ENCODE assay signal across 9 cellular contexts in the genomic region with DNA sequence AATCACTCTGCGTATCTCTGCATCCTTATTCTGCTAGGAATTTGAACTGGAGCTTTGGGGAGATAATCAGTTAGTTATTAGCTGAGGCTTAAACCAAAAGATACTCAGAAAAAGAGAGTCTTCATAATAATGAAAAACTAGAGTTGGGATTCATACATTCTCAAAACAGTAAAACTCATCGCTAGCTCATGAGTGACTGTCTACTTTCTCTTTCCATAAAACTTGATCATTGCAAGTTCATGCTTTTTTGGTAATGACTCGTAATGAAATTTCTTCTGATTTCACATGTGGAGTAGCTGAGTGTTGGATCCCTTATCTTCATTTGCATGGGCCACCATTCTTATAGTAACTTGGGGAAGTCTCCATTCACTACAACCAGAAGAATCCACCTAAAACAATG.
"Had no signal": no experiment of that assay in that cellular context is flagged by ENCODE, and none has a peak within 500 bp of the region (broad histone marks: within the 10 kb centered on the region; RNA-seq: fewer than 3 reads in every experiment).

No MANE protein-coding gene starts in this region.

- H2AFZ ChIP-seq: GM23248 had no signal

- H3K36me3 ChIP-seq: HAP-1 had no signal

- H3K9ac ChIP-seq: GM23248 had no signal

- DNase-seq: GM23248, GOT3, H7, HFFc6, KBM-7 had no signal

- H3K9me3 ChIP-seq: HAP-1 had no signal

- H3K27ac ChIP-seq: GM23248, HL-60 had no signal

- H3K4me1 ChIP-seq: HAP-1 had no signal

- FAIRE-seq: HepG2 had no signal

- H3K4me3 ChIP-seq: GM23248, HAP-1 had no signal

- ATAC-seq: HCT116, HepG2 had no signal
